16 cellular contexts compared by ENCODE assay signal in the genomic region with DNA sequence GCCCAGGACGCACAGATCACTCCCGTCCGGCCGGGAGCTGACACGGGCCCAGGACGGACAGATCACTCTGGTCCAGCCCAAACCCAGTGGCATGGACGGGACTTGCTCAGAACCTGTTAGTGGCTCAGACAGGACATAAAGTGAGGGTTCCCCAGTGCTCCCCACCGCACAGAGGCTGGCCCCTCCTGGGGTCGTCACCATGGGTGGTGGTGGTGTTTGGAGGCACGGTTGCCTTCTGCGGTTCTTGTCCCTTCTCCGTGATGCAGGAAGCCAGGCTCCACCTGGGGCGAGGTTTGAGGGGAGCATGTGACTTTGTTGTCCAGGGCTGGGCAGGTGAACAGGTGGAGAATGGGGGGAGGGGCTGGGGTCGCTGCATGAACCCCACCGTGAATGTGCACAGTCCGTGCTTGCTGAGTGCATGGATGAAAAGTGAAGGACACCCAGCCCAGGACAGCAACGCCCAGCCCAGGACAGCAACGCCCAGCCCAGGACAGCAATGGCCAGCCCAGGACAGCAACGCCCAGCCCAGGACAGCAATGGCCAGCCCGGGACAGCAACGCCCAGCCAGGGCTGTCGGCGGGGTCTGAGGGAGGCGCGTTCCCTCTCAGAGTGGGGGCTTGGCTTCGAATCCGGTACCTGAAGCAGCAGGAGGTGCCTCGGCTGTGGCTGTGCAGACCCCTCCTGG. TPM values are rescaled to one million over a fixed set of nuclear protein-coding genes. Genes with fewer than 3 reads are reported as not detected.
DNase-seq lines count a peak whose midpoint lies in the region; ATAC-seq and TF ChIP-seq lines count a peak whose summit lies in the region.
"Had no signal": no experiment of that assay in that cellular context is flagged by ENCODE, and none has a peak within 500 bp of the region (broad histone marks: within the 10 kb centered on the region; RNA-seq: fewer than 3 reads in every experiment).

No MANE protein-coding gene starts in this region.

- no peaks in the 10 kb centered on the region for H3K9me3 ChIP-seq in lower lobe of right lung
- no peaks in the 10 kb centered on the region for H3K9me3 ChIP-seq in stomach smooth muscle (ENCODE audit: control insufficient read depth in 2 of 2, low read length in 2 of 2)

- H3K27me3 ChIP-seq in dorsolateral prefrontal cortex (no peaks in the 10 kb centered on the region), lower lobe of right lung (ENCODE audit: low read depth) (no peaks in the 10 kb centered on the region), stomach smooth muscle (ENCODE audit: control insufficient read depth in 1 of 2, insufficient read depth in 2 of 2, low read length in 2 of 2) (no peaks in the 10 kb centered on the region)

- no peak overlapping the region for H3K9ac ChIP-seq in stomach smooth muscle (ENCODE audit: low read length in 2 of 2)

- H3K36me3 ChIP-seq in lower lobe of right lung (peaks cover 13% of the 10 kb centered on the region), stomach smooth muscle (ENCODE audit: control insufficient read depth in 2 of 2, insufficient read depth in 2 of 2, low read length in 2 of 2) (no peaks in the 10 kb centered on the region)

- intact Hi-C loops in dorsolateral prefrontal cortex (cut with DNase I): no loop called here
- intact Hi-C loops in lower lobe of right lung (cut with DNase I): no loop called here

- no peak for DNase-seq in RWPE1 (ENCODE audit: low spot score)
- no peak for DNase-seq in dorsolateral prefrontal cortex
- DNase-seq in lower lobe of right lung: no peak
- DNase-seq in NCI-H146 treated with DMSO at 0.1 percent for 48 hours (lab: John Stamatoyannopoulos, UW; ENCODE audit: unreplicated experiment): no peak
- no peak for DNase-seq in KBM-7
- DNase-seq in SKM-1 (lab: John Stamatoyannopoulos, UW; ENCODE audit: unreplicated experiment): no peak
- DNase-seq: CD4-positive, alpha-beta T cell; GF-D8; Karpas-422; NCI-H1930; NCI-H2171; NCI-H82; SIG-M5 had no signal

- H3K4me3 ChIP-seq in dorsolateral prefrontal cortex: peak overlapping the region in 1 of 59 donors; percentile 2
- H3K4me3 ChIP-seq in lower lobe of right lung: no peak overlapping the region
- no peak overlapping the region for H3K4me3 ChIP-seq in stomach smooth muscle (ENCODE audit: low read length in 2 of 2)
- H3K4me3 ChIP-seq: GM23338 had no signal

- in situ Hi-C loops in KBM-7 (cut with MboI; ENCODE audit: low pct_unique_long_range_greater_than_20kb, low sequenced_read_pairs): no loop called here

- CTCF ChIA-PET in RWPE1 (lab: Yijun Ruan, JAX): no interaction called here

- H3K27ac ChIP-seq in RWPE1: peak overlapping the region; percentile 42
- H3K27ac ChIP-seq in dorsolateral prefrontal cortex: peak overlapping the region in 50 of 59 donors; percentile 12 to 87 (median 68)
- H3K27ac ChIP-seq in lower lobe of right lung: peak overlapping the region; percentile 36
- peak overlapping the region; percentile 31 for H3K27ac ChIP-seq in stomach smooth muscle (ENCODE audit: low read length)

- POLR2A ChIA-PET in RWPE1 (lab: Yijun Ruan, JAX; ENCODE audit: low non-redundant PET): no interaction called here

- peaks cover 20% of the 10 kb centered on the region for H3K4me1 ChIP-seq in lower lobe of right lung
- H3K4me1 ChIP-seq in stomach smooth muscle (ENCODE audit: control insufficient read depth, insufficient read depth, low read length): peaks cover 71% of the 10 kb centered on the region

- no peak for TF ChIP-seq CTCF in RWPE1 (conservative IDR thresholded peaks at IDR 0.05; ENCODE audit: low read depth)
- TF ChIP-seq CTCF in dorsolateral prefrontal cortex (IDR thresholded peaks at IDR 0.05 in 54 of 56, conservative IDR thresholded peaks at IDR 0.05 in 2 of 56; ENCODE audit: low read depth in 1 of 56, partially characterized antibody in 56 of 56): no peak
- TF ChIP-seq CTCF in lower lobe of right lung (IDR thresholded peaks at IDR 0.05): no peak

- ATAC-seq in lower lobe of right lung: no peak
- ATAC-seq in GM21423 (IDR thresholded peaks at IDR 0.05; ENCODE audit: unreplicated experiment): no peak

RNA-seq across cellular contexts. Expression of a gene that starts 26.7 kb away (rescaled TPM):
- total RNA-seq in dorsolateral prefrontal cortex (100 to 1,000 TPM in 6 of 120 experiments, 10 to 100 TPM in 114; 27.8 to 127 (median 45.4) TPM), lower lobe of right lung (42.9 TPM)
